16 cellular contexts compared by ENCODE assay signal in the genomic region with DNA sequence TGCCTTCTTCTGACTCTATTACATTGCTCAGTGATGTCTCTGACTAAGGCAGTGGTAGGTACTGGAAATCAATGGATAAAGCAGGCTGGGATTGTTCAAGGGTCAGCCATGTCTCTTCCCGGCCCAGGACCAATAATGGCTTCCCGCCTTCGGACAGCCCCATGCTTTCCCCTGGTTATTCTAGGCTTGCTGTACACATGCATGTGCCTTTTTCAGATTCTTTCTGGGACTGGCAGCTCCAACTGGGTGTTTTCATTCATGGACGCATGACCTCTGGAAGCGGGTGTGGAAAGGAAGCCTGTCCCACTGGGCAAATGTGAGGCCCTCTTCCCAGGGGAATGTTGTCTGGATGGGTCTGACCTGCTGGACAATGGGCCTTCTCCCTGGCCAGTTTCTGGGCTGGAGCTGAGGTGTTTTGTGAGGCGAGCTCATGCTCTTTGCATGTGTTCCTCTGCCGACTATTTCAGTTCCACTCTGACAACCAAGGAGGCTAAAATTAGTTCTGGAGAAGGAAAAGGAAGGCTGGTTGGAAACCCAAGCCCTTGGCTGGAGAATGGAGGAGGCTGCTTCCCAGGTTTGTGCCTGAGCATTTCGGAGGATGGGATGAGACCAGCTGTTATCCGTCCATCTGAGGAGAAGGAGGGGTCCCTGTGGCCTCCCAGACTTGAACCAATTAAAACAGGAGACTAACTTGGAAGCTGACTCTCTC. TPM values are rescaled to one million over a fixed set of nuclear protein-coding genes. Genes with fewer than 3 reads are reported as not detected.
DNase-seq lines count a peak whose midpoint lies in the region; ATAC-seq and TF ChIP-seq lines count a peak whose summit lies in the region.
"Had no signal": no experiment of that assay in that cellular context is flagged by ENCODE, and none has a peak within 500 bp of the region (broad histone marks: within the 10 kb centered on the region; RNA-seq: fewer than 3 reads in every experiment).

No MANE protein-coding gene starts in this region.

- DNase-seq in RWPE1 (ENCODE audit: low spot score): no peak
- no peak for DNase-seq in coronary artery (ENCODE audit: low spot score)
- peak; percentile 97 for DNase-seq in myocyte (ENCODE audit: low read depth)
- no peak for DNase-seq in activated CD4-positive, alpha-beta T cell treated with anti-CD3 and anti-CD28 coated beads, Interleukin-2, amount 50 U/mL, for 48 hours
- DNase-seq: activated CD4-positive, alpha-beta T cell treated with anti-CD3 and anti-CD28 coated beads for 48 hours; activated T-cell treated with anti-CD3 and anti-CD28 coated beads for 4 hours; AML-193; effector CD4-positive, alpha-beta T cell; GF-D8; NCI-H2081; NCI-H526 had no signal

- POLR2A ChIA-PET in RWPE1 (lab: Yijun Ruan, JAX; ENCODE audit: low non-redundant PET): no interaction called here

- no peaks in the 10 kb centered on the region for H3K27me3 ChIP-seq in subcutaneous abdominal adipose tissue (ENCODE audit: control insufficient read depth in 5 of 5, insufficient read depth in 4 of 5, low read length in 5 of 5)

- CTCF ChIA-PET in RWPE1 (lab: Yijun Ruan, JAX): no interaction called here

- no peak overlapping the region for H3K4me3 ChIP-seq in coronary artery
- H3K4me3 ChIP-seq in subcutaneous abdominal adipose tissue (ENCODE audit: low read depth in 1 of 5, low read length in 5 of 5): no peak overlapping the region
- H3K4me3 ChIP-seq: HAP-1 had no signal

- ATAC-seq in GM18520 (IDR thresholded peaks at IDR 0.05; ENCODE audit: unreplicated experiment): no peak
- ATAC-seq in GM19328 (IDR thresholded peaks at IDR 0.05; ENCODE audit: unreplicated experiment): no peak
- ATAC-seq in HG03045 (IDR thresholded peaks at IDR 0.05; ENCODE audit: unreplicated experiment): no peak

- peak overlapping the region; percentile 5; the same call in 1 of the 2 replicates for H3K27ac ChIP-seq in RWPE1
- H3K27ac ChIP-seq in coronary artery: peak overlapping the region; percentile 19 to 54
- H3K27ac ChIP-seq in subcutaneous abdominal adipose tissue (ENCODE audit: low read depth, low read length): peak overlapping the region; percentile 23

- H3K9me3 ChIP-seq in subcutaneous abdominal adipose tissue (ENCODE audit: control insufficient read depth in 5 of 5, low read length in 5 of 5): no peaks in the 10 kb centered on the region

- TF ChIP-seq CTCF in RWPE1 (conservative IDR thresholded peaks at IDR 0.05; ENCODE audit: low read depth) (no peak), coronary artery (IDR thresholded peaks at IDR 0.05) (no peak)

- H3K9ac ChIP-seq in subcutaneous abdominal adipose tissue (ENCODE audit: low read length in 5 of 5): no peak overlapping the region

- H3K36me3 ChIP-seq in subcutaneous abdominal adipose tissue (ENCODE audit: control insufficient read depth in 5 of 5, insufficient read depth in 5 of 5, low read length in 5 of 5): no peaks in the 10 kb centered on the region
- H3K36me3 ChIP-seq: HAP-1 had no signal

- H3K4me1 ChIP-seq in subcutaneous abdominal adipose tissue (ENCODE audit: control insufficient read depth in 5 of 5, insufficient read depth in 5 of 5, low read length in 5 of 5): peaks cover 11 to 45% (median 44%) of the 10 kb centered on the region in 5 donors

RNA-seq across cellular contexts. Expression of a gene that starts 6.8 kb away (rescaled TPM):
- total RNA-seq in myocyte: 2.7 and 2.9 TPM in 2 replicates
- polyA plus RNA-seq in myocyte (2012): 1.1 TPM

RNA-seq across cellular contexts. Expression of a gene that starts 35.6 kb away (rescaled TPM):
- 25.9 and 30.3 TPM in 2 replicates for total RNA-seq in myocyte
- polyA plus RNA-seq in myocyte (2012): 28.0 TPM
